In genomic region chr4:151717909-151718613, GRCh38 we compare ENCODE assay signal across 25 cellular contexts. TPM values are rescaled to one million over a fixed set of nuclear protein-coding genes. Genes with fewer than 3 reads are reported as not detected.
A peak's percentile ranks its signal among the peaks of the same experiment; 100 is the strongest.
DNase-seq lines count a peak whose midpoint lies in the region; ATAC-seq and TF ChIP-seq lines count a peak whose summit lies in the region.
"Had no signal": no experiment of that assay in that cellular context is flagged by ENCODE, and none has a peak within 500 bp of the region (broad histone marks: within the 10 kb centered on the region; RNA-seq: fewer than 3 reads in every experiment).

No MANE protein-coding gene starts in this region.

- 92 to 94% methylated on average over 7 to 8 of the region's 10 CpGs for WGBS in mesodermal cell (ENCODE audit: insufficient coverage in 2 of 2), 2 experiments

- CTCF ChIA-PET in OCI-LY7 (lab: Charles Lee; ENCODE audit: unreplicated experiment): no interaction called here

- H3K4me1 ChIP-seq in mesodermal cell (ENCODE audit: control insufficient read depth, insufficient read depth, low read length, poor library complexity, severe bottlenecking) (peaks cover 12% of the 10 kb centered on the region), OCI-LY7 (ENCODE audit: insufficient read depth, low read length, poor library complexity, severe bottlenecking) (no peaks in the 10 kb centered on the region)
- H3K4me1 ChIP-seq: adrenal gland, gastroesophageal sphincter, upper lobe of left lung had no signal

- peaks cover 3% of the 10 kb centered on the region for H3K27me3 Mint-ChIP-seq in brain
- H3K27me3 Mint-ChIP-seq: CD4-positive, alpha-beta T cell; naive B cell had no signal

- no peaks in the 10 kb centered on the region for H3K9me2 ChIP-seq in OCI-LY7 (ENCODE audit: insufficient read depth, low read length)

- H3K4me3 ChIP-seq in mesodermal cell (ENCODE audit: extremely low read depth, insufficient read depth, low read length, poor library complexity, severe bottlenecking) (no peak overlapping the region), OCI-LY7 (ENCODE audit: low read depth, low read length, poor library complexity, severe bottlenecking) (no peak overlapping the region)
- H3K4me3 ChIP-seq: adrenal gland, coronary artery, gastroesophageal sphincter, MG63, upper lobe of left lung had no signal

- peak; percentile 56 for ATAC-seq in HG03060 (IDR thresholded peaks at IDR 0.05; ENCODE audit: low read depth, unreplicated experiment)
- ATAC-seq in left ventricle myocardium superior: no peak
- no peak for ATAC-seq in HG02884 (IDR thresholded peaks at IDR 0.05; ENCODE audit: unreplicated experiment)
- ATAC-seq: gastroesophageal sphincter had no signal

- H3K27ac Mint-ChIP-seq in brain: peak overlapping the region; percentile 46 to 96 (median 84)
- H3K27ac Mint-ChIP-seq: activated naive CD4-positive, alpha-beta T cell treated with anti-CD3 and anti-CD28 coated beads for 36 hours; CD4-positive, alpha-beta T cell; mesothelial cell of epicardium had no signal

- peak overlapping the region in 3 of 5 experiments; percentile 45 to 71 (median 55) for H3K4me3 Mint-ChIP-seq in brain
- H3K4me3 Mint-ChIP-seq: activated naive CD4-positive, alpha-beta T cell treated with anti-CD3 and anti-CD28 coated beads for 36 hours; CD4-positive, alpha-beta T cell; mesothelial cell of epicardium; naive B cell had no signal

- H3K79me2 ChIP-seq in OCI-LY7 (ENCODE audit: insufficient read depth, low read depth, low read length): no peaks in the 10 kb centered on the region

- H3K9me3 Mint-ChIP-seq in brain: no peaks in the 10 kb centered on the region
- H3K9me3 Mint-ChIP-seq: activated naive CD4-positive, alpha-beta T cell treated with anti-CD3 and anti-CD28 coated beads for 36 hours; CD4-positive, alpha-beta T cell; mesothelial cell of epicardium; naive B cell had no signal

- no peaks in the 10 kb centered on the region for H4K20me1 ChIP-seq in OCI-LY7 (ENCODE audit: insufficient read depth, low read length)

- intact Hi-C loops in OCI-LY7 (cut with micrococcal nuclease; ENCODE audit: unreplicated experiment): no loop called here
- intact Hi-C loops in left ventricle myocardium superior (cut with micrococcal nuclease): no loop called here

- no peak overlapping the region for H3K4me2 ChIP-seq in OCI-LY7 (ENCODE audit: low read length)

- TF ChIP-seq CTCF in brain (conservative IDR thresholded peaks at IDR 0.05) (no peak), OCI-LY7 (conservative IDR thresholded peaks at IDR 0.05; ENCODE audit: low read length) (no peak)

- peaks cover 70% of the 10 kb centered on the region for H3K4me1 Mint-ChIP-seq in brain
- H3K4me1 Mint-ChIP-seq: naive B cell had no signal

- DNase-seq in inferior parietal cortex (ENCODE audit: extremely low spot score) (no peak), OCI-LY7 (ENCODE audit: low spot score) (no peak), left ventricle myocardium superior (no peak)
- DNase-seq: activated CD4-positive, alpha-beta T cell treated with anti-CD3 and anti-CD28 coated beads, Interleukin-2, amount 50 U/mL, for 1 hour; activated naive CD4-positive, alpha-beta T cell treated with anti-CD3 and anti-CD28 coated beads for 36 hours; CD4-positive, alpha-beta T cell; EL; H7; KBM-7; MG63; naive B cell; NCI-H748 treated with DMSO at 0.1 percent for 48 hours; SIG-M5; stimulated activated CD4-positive, alpha-beta T cell treated with anti-CD3 and anti-CD28 coated beads, Interleukin-2, amount 100 ng/mL, for 24 hours; T1000; upper lobe of left lung; WERI-Rb-1 had no signal

- H2AFZ ChIP-seq in OCI-LY7 (ENCODE audit: low read length): no peak overlapping the region

- POLR2A ChIA-PET in OCI-LY7 (lab: Charles Lee): no interaction called here

- H3K27ac ChIP-seq in mesodermal cell (ENCODE audit: low read depth, low read length, severe bottlenecking): peak overlapping the region; percentile 85
- no peak overlapping the region for H3K27ac ChIP-seq in OCI-LY7 (ENCODE audit: low read depth, low read length, poor library complexity, severe bottlenecking)
- H3K27ac ChIP-seq: adrenal gland, coronary artery, gastroesophageal sphincter, upper lobe of left lung, WERI-Rb-1 had no signal

- H3K9me3 ChIP-seq in mesodermal cell (ENCODE audit: control insufficient read depth, low read length): no peaks in the 10 kb centered on the region
- no peaks in the 10 kb centered on the region for H3K9me3 ChIP-seq in OCI-LY7 (ENCODE audit: low read length)
- H3K9me3 ChIP-seq: adrenal gland, gastroesophageal sphincter, MG63, upper lobe of left lung had no signal

- H3K36me3 Mint-ChIP-seq in brain: no peaks in the 10 kb centered on the region

- no TSS peak for BruUV-seq in OCI-LY7 (replicated peaks; lab: Mats Ljungman, UMichigan)

- H3K36me3 ChIP-seq in mesodermal cell (ENCODE audit: control insufficient read depth, insufficient read depth, low read length): no peaks in the 10 kb centered on the region
- H3K36me3 ChIP-seq in OCI-LY7 (ENCODE audit: insufficient read depth, low read length): 0 out of 2 replicates have a peak, but pooled peaks cover 8% of the 10 kb centered on the region
- H3K36me3 ChIP-seq: MG63 had no signal

RNA-seq across cellular contexts. Expression of gene GATB, which starts 42.7 kb away (rescaled TPM):
- 27.1 TPM for polyA plus RNA-seq in brain (ENCODE audit: insufficient read depth, low read depth, low replicate concordance)
- 20.9 TPM for polyA plus RNA-seq in mesodermal cell (2013, experiment 1 of 2)
- polyA plus RNA-seq in mesodermal cell (2013, experiment 2 of 2): 19.1 TPM
- total RNA-seq in OCI-LY7 (2014; rRNA removed; shearing (Covaris generic)): 24.6 and 25.2 TPM in 2 replicates
- total RNA-seq in OCI-LY7 (2022): 22.9 and 26.5 TPM in 2 replicates
- 142 TPM for total RNA-seq in left ventricle myocardium superior
